Comparison of ENCODE assay signal across 1 cellular context in the genomic region with DNA sequence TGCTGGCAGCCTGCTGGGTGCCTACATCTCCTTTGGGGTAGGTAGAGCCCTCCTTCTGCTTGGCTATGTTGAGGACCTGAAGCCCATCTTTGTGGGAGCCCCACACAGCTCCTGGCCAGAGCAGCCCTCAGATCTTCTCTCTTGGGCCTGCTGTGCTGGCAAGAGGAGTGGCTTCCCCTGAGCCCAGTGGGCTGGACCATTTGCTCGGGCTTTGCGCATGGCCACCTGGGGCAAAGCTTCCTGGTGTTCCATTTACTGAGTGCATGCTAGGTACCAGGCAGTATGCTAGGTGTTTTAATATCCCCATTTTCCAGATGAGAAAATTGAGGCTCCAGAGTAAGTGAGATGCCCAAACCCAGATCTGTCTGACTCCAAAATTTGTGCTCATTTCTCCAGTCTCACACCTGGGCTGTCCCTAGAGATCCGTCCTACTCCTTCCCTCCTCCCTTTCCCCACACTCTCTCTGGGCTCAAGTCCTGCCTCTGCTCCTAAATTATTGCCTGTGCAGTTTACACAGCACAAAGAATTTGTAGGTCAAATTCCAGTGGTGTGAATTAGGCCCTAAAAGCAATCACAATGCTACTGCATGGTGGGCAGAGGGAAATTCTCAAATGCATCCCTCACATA.
TF ChIP-seq lines count a peak whose summit lies in the region.

No MANE protein-coding gene starts in this region.

TF ChIP-seq in H1, 55 proteins besides CTCF, POLR2A, EP300 and RAD21:
- no peak for TF ChIP-seq TEAD4 (IDR thresholded peaks at IDR 0.05; ENCODE audit: low read depth, low read length)
- TF ChIP-seq KDM1A (IDR thresholded peaks at IDR 0.05; ENCODE audit: borderline replicate concordance, low read length): peak; percentile 73; the same call in 1 of the 2 replicates
